18 cellular contexts compared by ENCODE assay signal in the genomic region with DNA sequence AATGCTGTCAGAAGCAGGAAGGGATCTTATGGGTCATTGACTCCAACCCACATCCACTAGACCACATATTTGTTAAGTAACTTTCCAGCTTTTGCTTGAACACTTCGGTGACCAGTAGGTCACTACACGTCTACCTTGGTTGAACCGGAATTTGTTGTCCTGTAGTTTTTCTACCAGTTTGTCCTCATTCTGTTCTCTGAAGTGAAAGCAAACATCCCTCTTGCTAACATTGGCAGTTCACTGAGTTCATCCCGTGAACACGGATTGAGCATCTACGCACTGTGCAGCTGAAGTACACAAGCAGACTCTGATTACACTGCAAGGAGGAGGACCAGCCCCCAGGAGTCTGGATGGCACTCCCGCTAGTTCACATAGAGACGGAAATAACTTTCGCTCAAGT.
DNase-seq lines count a peak whose midpoint lies in the region; ATAC-seq and TF ChIP-seq lines count a peak whose summit lies in the region.
"Had no signal": no experiment of that assay in that cellular context is flagged by ENCODE, and none has a peak within 500 bp of the region (broad histone marks: within the 10 kb centered on the region; RNA-seq: fewer than 3 reads in every experiment).

No MANE protein-coding gene starts in this region.

- H2BK120ac ChIP-seq in mesenchymal stem cell (ENCODE audit: low read depth, low read length): no peak overlapping the region

- no peak overlapping the region for H3K14ac ChIP-seq in mesenchymal stem cell (ENCODE audit: low read length in 2 of 2)

- H3K4ac ChIP-seq in mesenchymal stem cell (ENCODE audit: low read depth in 1 of 2, low read length in 2 of 2): no peak overlapping the region

- ATAC-seq in HG02759 (IDR thresholded peaks at IDR 0.05; ENCODE audit: unreplicated experiment) (no peak), HG03571 (IDR thresholded peaks at IDR 0.05; ENCODE audit: unreplicated experiment) (no peak)
- ATAC-seq: stimulated activated naive B cell treated with anti-CD40 and anti-IgM and Interleukin-4, amounts not matched to agents 10 μg/mL and 1 μg/mL and 100 μg/mL, for 72 hours had no signal

- H3K18ac ChIP-seq in mesenchymal stem cell (ENCODE audit: low read depth in 1 of 2, low read length in 2 of 2): no peak overlapping the region

- WGBS in endodermal cell (ENCODE audit: insufficient coverage in 1 of 2, insufficient read length in 1 of 2), 2 experiments: 82 to 87% methylated on average over 9 of the region's 9 CpGs
- WGBS in mesenchymal stem cell: 72% methylated on average over 9 of the region's 9 CpGs
- WGBS in thyroid gland, 2 donors: 37 to 55% methylated on average over 9 of the region's 9 CpGs

- no peak overlapping the region for H3K4me2 ChIP-seq in mesenchymal stem cell (ENCODE audit: low read length, poor library complexity, severe bottlenecking)
- H3K4me2 ChIP-seq: smooth muscle cell had no signal

- H2AFZ ChIP-seq in mesenchymal stem cell (ENCODE audit: low read depth, low read length): no peak overlapping the region

- H3K4me3 Mint-ChIP-seq in endodermal cell: no peak overlapping the region
- H3K4me3 Mint-ChIP-seq: activated naive CD4-positive, alpha-beta T cell treated with anti-CD3 and anti-CD28 coated beads, Interleukin-2, amount 10 ng/mL, durations not matched to agents 7 days and 5 days; stimulated activated naive B cell treated with anti-CD40 and anti-IgM and Interleukin-4, amounts not matched to agents 10 μg/mL and 1 μg/mL and 100 μg/mL, for 72 hours had no signal

- peak in 1 of 2 donors; percentile 23 for TF ChIP-seq POLR2A in thyroid gland (IDR thresholded peaks at IDR 0.05)

- H3K4me1 Mint-ChIP-seq in endodermal cell: peaks cover 49% of the 10 kb centered on the region
- H3K4me1 Mint-ChIP-seq: activated naive CD4-positive, alpha-beta T cell treated with anti-CD3 and anti-CD28 coated beads, Interleukin-2, amount 10 ng/mL, durations not matched to agents 7 days and 5 days; stimulated activated naive B cell treated with anti-CD40 and anti-IgM and Interleukin-4, amounts not matched to agents 10 μg/mL and 1 μg/mL and 100 μg/mL, for 72 hours had no signal

- H2AK5ac ChIP-seq in mesenchymal stem cell (ENCODE audit: low read length, severe bottlenecking): no peak overlapping the region

- H3K27me3 ChIP-seq in HUES48 (ENCODE audit: control insufficient read depth, insufficient read depth, low read length) (peaks cover 14% of the 10 kb centered on the region; the same call in 1 of the 2 replicates), endodermal cell (ENCODE audit: control insufficient read depth, insufficient read depth, low read length, poor library complexity, severe bottlenecking) (no peaks in the 10 kb centered on the region), mesenchymal stem cell (ENCODE audit: control insufficient read depth in 1 of 2, insufficient read depth in 1 of 2, low read length in 2 of 2) (no peaks in the 10 kb centered on the region), thyroid gland (no peaks in the 10 kb centered on the region)
- H3K27me3 ChIP-seq: breast epithelium had no signal

- no peak overlapping the region for H3K9ac ChIP-seq in HUES48 (ENCODE audit: low read depth, low read length)
- H3K9ac ChIP-seq in endodermal cell (ENCODE audit: extremely low read depth, low read length, poor library complexity, severe bottlenecking): no peak overlapping the region
- no peak overlapping the region for H3K9ac ChIP-seq in mesenchymal stem cell (ENCODE audit: low read length)

- no peak for TF ChIP-seq CTCF in endodermal cell (conservative IDR thresholded peaks at IDR 0.05)
- TF ChIP-seq CTCF in thyroid gland (IDR thresholded peaks at IDR 0.05): no peak

- H2BK5ac ChIP-seq in mesenchymal stem cell (ENCODE audit: low read depth, low read length, poor library complexity, severe bottlenecking): peak overlapping the region; percentile 51

- H3K36me3 ChIP-seq in HUES48 (ENCODE audit: control insufficient read depth, insufficient read depth, low read length): 0 out of 2 replicates have a peak, but pooled peaks cover 7% of the 10 kb centered on the region
- peaks cover 10% of the 10 kb centered on the region for H3K36me3 ChIP-seq in endodermal cell (ENCODE audit: control insufficient read depth, insufficient read depth, low read length)
- H3K36me3 ChIP-seq in mesenchymal stem cell (ENCODE audit: control insufficient read depth in 1 of 2, insufficient read depth in 2 of 2, low read depth in 1 of 2, low read length in 2 of 2): peaks cover 18 to 47% of the 10 kb centered on the region in 2 experiments
- H3K36me3 ChIP-seq in thyroid gland: peaks cover 12 to 20% of the 10 kb centered on the region in 2 donors
- H3K36me3 ChIP-seq: breast epithelium had no signal

- intact Hi-C loops in thyroid gland (cut with DNase I): no loop called here

- no peak overlapping the region for H3K23ac ChIP-seq in mesenchymal stem cell (ENCODE audit: low read length in 2 of 2)

- peaks cover 11% of the 10 kb centered on the region for H3K27me3 Mint-ChIP-seq in endodermal cell (ENCODE audit: insufficient read depth)
- H3K27me3 Mint-ChIP-seq: activated naive CD4-positive, alpha-beta T cell treated with anti-CD3 and anti-CD28 coated beads, Interleukin-2, amount 10 ng/mL, durations not matched to agents 7 days and 5 days; stimulated activated naive B cell treated with anti-CD40 and anti-IgM and Interleukin-4, amounts not matched to agents 10 μg/mL and 1 μg/mL and 100 μg/mL, for 72 hours had no signal

- H3K9me3 ChIP-seq in HUES48 (ENCODE audit: control insufficient read depth, insufficient read depth, low read length): no peaks in the 10 kb centered on the region
- no peaks in the 10 kb centered on the region for H3K9me3 ChIP-seq in endodermal cell (ENCODE audit: control insufficient read depth, low read length)
- no peaks in the 10 kb centered on the region for H3K9me3 ChIP-seq in mesenchymal stem cell (ENCODE audit: control insufficient read depth, low read length)
- H3K9me3 ChIP-seq in thyroid gland: no peaks in the 10 kb centered on the region
- H3K9me3 ChIP-seq: breast epithelium had no signal

- no peak overlapping the region for H4K8ac ChIP-seq in mesenchymal stem cell (ENCODE audit: low read length)

- H3K27ac ChIP-seq in HUES48 (ENCODE audit: low read depth, low read length) (peak overlapping the region; percentile 8), endodermal cell (ENCODE audit: low read depth, low read length) (peak overlapping the region; percentile 21), mesenchymal stem cell (ENCODE audit: low read length, poor library complexity, severe bottlenecking) (peak overlapping the region; percentile 43), thyroid gland (peak overlapping the region; percentile 32 to 81 (median 75))

- no peak overlapping the region for H2BK15ac ChIP-seq in mesenchymal stem cell (ENCODE audit: low read depth, poor library complexity, severe bottlenecking)

- no peak overlapping the region for H2BK12ac ChIP-seq in mesenchymal stem cell (ENCODE audit: low read length in 2 of 2)

- H3K4me1 ChIP-seq in HUES48 (ENCODE audit: control insufficient read depth, insufficient read depth, low read length) (peaks cover 47% of the 10 kb centered on the region), endodermal cell (ENCODE audit: control insufficient read depth, insufficient read depth, low read length) (peaks cover 18% of the 10 kb centered on the region), mesenchymal stem cell (ENCODE audit: control insufficient read depth, insufficient read depth, low read depth, low read length) (peaks cover 5% of the 10 kb centered on the region), thyroid gland (peaks cover 15 to 44% of the 10 kb centered on the region in 2 donors)
- H3K4me1 ChIP-seq: breast epithelium had no signal

- H3K4me3 ChIP-seq in HUES48 (ENCODE audit: low read depth, low read length) (no peak overlapping the region), endodermal cell (ENCODE audit: low read length) (no peak overlapping the region), mesenchymal stem cell (ENCODE audit: insufficient read depth in 1 of 2, low read depth in 1 of 2, low read length in 2 of 2) (no peak overlapping the region), thyroid gland (replicated peaks in 1 of 3) (no peak overlapping the region)
- H3K4me3 ChIP-seq: breast epithelium, smooth muscle cell had no signal

- H4K91ac ChIP-seq in mesenchymal stem cell (ENCODE audit: low read length): no peak overlapping the region

- DNase-seq in endodermal cell (no peak), mesenchymal stem cell (no peak), thyroid gland (peak; percentile 56 to 62), HUDEP-2 (lab: John Stamatoyannopoulos, UW; ENCODE audit: unreplicated experiment in 76 of 76) (no peak)
- no peak for DNase-seq in stimulated activated CD4-positive, alpha-beta T cell treated with anti-CD3 and anti-CD28 coated beads, Interleukin-1b, Interleukin-23, amount 100 ng/mL, for 48 hours
- DNase-seq: activated CD4-positive, alpha-beta T cell treated with anti-CD3 and anti-CD28 coated beads for 4 hours; activated naive CD4-positive, alpha-beta T cell treated with anti-CD3 and anti-CD28 coated beads, Interleukin-2, amount 10 ng/mL, durations not matched to agents 7 days and 5 days; activated T-cell treated with anti-CD3 and anti-CD28 coated beads for 4 hours; NCI-H1105; NCI-H226; nucleus accumbens; Right ventricle myocardium superior; stimulated activated naive B cell treated with anti-CD40 and anti-IgM and Interleukin-4, amounts not matched to agents 10 μg/mL and 1 μg/mL and 100 μg/mL, for 72 hours had no signal

- peaks cover 20% of the 10 kb centered on the region for H3K36me3 Mint-ChIP-seq in endodermal cell (ENCODE audit: low read depth)
- H3K36me3 Mint-ChIP-seq: activated naive CD4-positive, alpha-beta T cell treated with anti-CD3 and anti-CD28 coated beads, Interleukin-2, amount 10 ng/mL, durations not matched to agents 7 days and 5 days had no signal

- no peak overlapping the region for H3K27ac Mint-ChIP-seq in endodermal cell
- H3K27ac Mint-ChIP-seq: activated naive CD4-positive, alpha-beta T cell treated with anti-CD3 and anti-CD28 coated beads, Interleukin-2, amount 10 ng/mL, durations not matched to agents 7 days and 5 days; stimulated activated naive B cell treated with anti-CD40 and anti-IgM and Interleukin-4, amounts not matched to agents 10 μg/mL and 1 μg/mL and 100 μg/mL, for 72 hours had no signal

- no peaks in the 10 kb centered on the region for H3K9me3 Mint-ChIP-seq in endodermal cell
- H3K9me3 Mint-ChIP-seq: activated naive CD4-positive, alpha-beta T cell treated with anti-CD3 and anti-CD28 coated beads, Interleukin-2, amount 10 ng/mL, durations not matched to agents 7 days and 5 days; stimulated activated naive B cell treated with anti-CD40 and anti-IgM and Interleukin-4, amounts not matched to agents 10 μg/mL and 1 μg/mL and 100 μg/mL, for 72 hours had no signal

- no peaks in the 10 kb centered on the region for H3K79me1 ChIP-seq in mesenchymal stem cell (replicated peaks; ENCODE audit: low read length, poor library complexity, severe bottlenecking)

Comparison
In these comparisons a context has a peak if more than half of its experiments do, and no peak if none do; other contexts are left out.
1. H3K27ac ChIP-seq: peak in every context shown above with its lines; median percentile 75 in thyroid gland; 43 in mesenchymal stem cell; 21 in endodermal cell; 8 in HUES48.
2. DNase-seq: peak in thyroid gland (2 of 2); none in endodermal cell (single experiment), mesenchymal stem cell (single experiment), stimulated activated CD4-positive, alpha-beta T cell treated with anti-CD3 and anti-CD28 coated beads, Interleukin-1b, Interleukin-23, amount 100 ng/mL, for 48 hours (single experiment) and HUDEP-2 (0 of 76).